Comparison of ENCODE assay signal across 1 cellular context in the genomic region with DNA sequence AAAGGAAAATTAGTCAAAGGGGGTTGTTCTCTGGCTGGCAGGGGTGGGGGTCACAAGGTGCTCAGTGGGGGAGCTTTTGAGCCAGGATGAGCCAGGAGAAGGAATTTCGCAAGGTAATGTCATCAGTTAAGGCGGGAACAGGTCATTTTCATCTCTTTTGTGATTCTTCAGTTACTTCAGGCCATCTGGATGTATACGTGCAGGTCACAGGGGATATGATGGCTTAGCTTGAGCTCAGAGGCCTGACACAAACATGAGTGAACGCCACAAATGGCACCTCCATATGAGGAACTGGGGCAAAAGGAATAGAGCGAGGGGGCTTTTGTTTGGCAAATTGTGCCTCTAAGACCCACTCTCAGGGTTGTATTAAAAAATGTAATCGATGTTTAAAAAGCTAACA. TPM values are rescaled to one million over a fixed set of nuclear protein-coding genes. Genes with fewer than 3 reads are reported as not detected.
"Had no signal": no experiment of that assay in that cellular context is flagged by ENCODE, and none has a peak within 500 bp of the region (broad histone marks: within the 10 kb centered on the region; RNA-seq: fewer than 3 reads in every experiment).

No MANE protein-coding gene starts in this region.

RNA-seq across cellular contexts. Expression of a gene that starts 47.4 kb away (rescaled TPM):
- total RNA-seq: mammary epithelial cell had no signal
- polyA plus RNA-seq: mammary epithelial cell had no signal
